22 cellular contexts compared by ENCODE assay signal in genomic region chrX:119073200-119073905, GRCh38. TPM values are rescaled to one million over a fixed set of nuclear protein-coding genes. Genes with fewer than 3 reads are reported as not detected.
DNase-seq lines count a peak whose midpoint lies in the region; ATAC-seq, FAIRE-seq and TF ChIP-seq lines count a peak whose summit lies in the region.
"Had no signal": no experiment of that assay in that cellular context is flagged by ENCODE, and none has a peak within 500 bp of the region (broad histone marks: within the 10 kb centered on the region; RNA-seq: fewer than 3 reads in every experiment).

No MANE protein-coding gene starts in this region.

- H3K9me3 ChIP-seq in HEK293 (ENCODE audit: control insufficient read depth, insufficient read depth, low read depth, low read length) (no peaks in the 10 kb centered on the region), neuronal stem cell (replicated peaks in 1 of 2; ENCODE audit: control insufficient read depth in 2 of 2, insufficient read depth in 1 of 2, low read depth in 1 of 2, low read length in 2 of 2) (no peaks in the 10 kb centered on the region), spleen (no peaks in the 10 kb centered on the region)
- H3K9me3 ChIP-seq: BE2C, Caco-2 had no signal

- H3K14ac ChIP-seq in neuronal stem cell (ENCODE audit: low read length), result no peak overlapping the region

- no CpG with 5 or more reads among the region's 43 CpGs for WGBS in neuronal stem cell (ENCODE audit: extremely low coverage in 2 of 2, insufficient read length in 2 of 2, insufficient replicate concordance in 1 of 2), 2 donors
- 90 to 98% (median 95%) methylated on average over 33 to 43 of the region's 43 CpGs for WGBS in spleen, 5 donors

- no peak for FAIRE-seq in frontal cortex (lab: Jason Lieb, UNC)
- FAIRE-seq: A204.1, D721Med, G401.6, GM12891 had no signal

- H3K4me3 ChIP-seq in HEK293 (ENCODE audit: low read depth, low read length) (no peak overlapping the region), neuronal stem cell (ENCODE audit: low read length in 2 of 2) (no peak overlapping the region), spleen (no peak overlapping the region)
- H3K4me3 ChIP-seq: BLaER1 had no signal

- H3K79me1 ChIP-seq in neuronal stem cell (ENCODE audit: low read depth, low read length), result no peaks in the 10 kb centered on the region

- H2BK120ac ChIP-seq in neuronal stem cell (ENCODE audit: low read depth, low read length), result no peak overlapping the region

- no peak overlapping the region for H3K18ac ChIP-seq in neuronal stem cell (ENCODE audit: low read length)

- peak overlapping the region; percentile 10 for H2BK12ac ChIP-seq in neuronal stem cell (ENCODE audit: low read length)

- no peak overlapping the region for H3K9ac ChIP-seq in neuronal stem cell (ENCODE audit: low read depth, low read length, poor library complexity)
- H3K9ac ChIP-seq: BLaER1 had no signal

- no peak overlapping the region for H3K23ac ChIP-seq in neuronal stem cell (ENCODE audit: low read depth, low read length, poor library complexity)

- no peaks in the 10 kb centered on the region for H3K4me1 ChIP-seq in HEK293 (ENCODE audit: control insufficient read depth, insufficient read depth, low read length)
- no peaks in the 10 kb centered on the region for H3K4me1 ChIP-seq in neuronal stem cell (ENCODE audit: control insufficient read depth in 2 of 2, insufficient read depth in 1 of 2, low read depth in 1 of 2, low read length in 2 of 2)
- no peaks in the 10 kb centered on the region for H3K4me1 ChIP-seq in spleen
- H3K4me1 ChIP-seq: BE2C, Caco-2 had no signal

- no peak overlapping the region for H3K4ac ChIP-seq in neuronal stem cell (ENCODE audit: low read length)

- no peak overlapping the region for H4K8ac ChIP-seq in neuronal stem cell (ENCODE audit: low read depth, low read length)

- no peak for ATAC-seq in GM18907 (IDR thresholded peaks at IDR 0.05; ENCODE audit: unreplicated experiment)
- ATAC-seq: CD8-positive, alpha-beta T cell had no signal

- H3K36me3 ChIP-seq in HEK293 (ENCODE audit: control insufficient read depth in 2 of 2, insufficient read depth in 1 of 2, low read length in 2 of 2) (no peaks in the 10 kb centered on the region), neuronal stem cell (replicated peaks in 1 of 2; ENCODE audit: control insufficient read depth in 2 of 2, insufficient read depth in 2 of 2, low read length in 2 of 2) (no peaks in the 10 kb centered on the region), spleen (no peaks in the 10 kb centered on the region)
- H3K36me3 ChIP-seq: BE2C, BLaER1 had no signal

- no peak overlapping the region for H3K4me2 ChIP-seq in neuronal stem cell (ENCODE audit: insufficient read depth, low read length, poor library complexity, severe bottlenecking)
- H3K4me2 ChIP-seq: BLaER1 had no signal

- H2AFZ ChIP-seq in neuronal stem cell (ENCODE audit: low read length), result no peak overlapping the region

- no peak for TF ChIP-seq POLR2A in spleen (IDR thresholded peaks at IDR 0.05)

- H3K27me3 ChIP-seq in neuronal stem cell (ENCODE audit: control insufficient read depth in 3 of 3, insufficient read depth in 3 of 3, low read depth in 1 of 3, low read length in 3 of 3), result peaks cover 0 to 16% (median 0%) of the 10 kb centered on the region in 3 experiments
- peaks cover 0 to 5% (median 0%) of the 10 kb centered on the region in 7 donors for H3K27me3 ChIP-seq in spleen (replicated peaks in 1 of 7)
- H3K27me3 ChIP-seq: BE2C, BLaER1 had no signal

- no peak overlapping the region for H2AK5ac ChIP-seq in neuronal stem cell (ENCODE audit: low read depth, low read length)

- H3K27ac ChIP-seq in HEK293 (ENCODE audit: extremely low read depth, low read depth, low read length) (no peak overlapping the region), neuronal stem cell (replicated peaks; ENCODE audit: low read length) (no peak overlapping the region), spleen (no peak overlapping the region)
- H3K27ac ChIP-seq: BLaER1, C4-2B had no signal

- H2BK5ac ChIP-seq in neuronal stem cell (ENCODE audit: low read length), result no peak overlapping the region

- no peak overlapping the region for H4K91ac ChIP-seq in neuronal stem cell (ENCODE audit: low read depth, low read length, poor library complexity)

- DNase-seq in neuronal stem cell (ENCODE audit: low spot score) (no peak), spleen (peak; percentile 73), frontal cortex (ENCODE audit: low spot score in 2 of 2) (no peak)
- DNase-seq: 8988T; ACHN; BE2C; Caco-2; Calu3; CD4-positive, alpha-beta T cell; CD8-positive, alpha-beta T cell; DMS79 treated with DMSO at 0.1 percent for 48 hours; GF-D8 had no signal

- POLR2A ChIA-PET in HEK293 (lab: Yijun Ruan, JAX), result no interaction called here

- TF ChIP-seq CTCF in HEK293 (tag by site-specific recombination; IDR thresholded peaks at IDR 0.05) (no peak), spleen (IDR thresholded peaks at IDR 0.05 in 8 of 11, conservative IDR thresholded peaks at IDR 0.05 in 3 of 11) (no peak)

- H2BK15ac ChIP-seq in neuronal stem cell (ENCODE audit: low read length), result no peak overlapping the region

- intact Hi-C loops in spleen (cut with DNase I; ENCODE audit: low total_unique reads), result no loop called here

- CTCF ChIA-PET in HEK293 (lab: Yijun Ruan, JAX), result no interaction called here

TF ChIP-seq in HEK293, 187 proteins besides CTCF, POLR2A, EP300 and RAD21:
- no peak for TF ChIP-seq RBAK (tag by site-specific recombination; IDR thresholded peaks at IDR 0.05)
- TF ChIP-seq ZNF513 (tag by site-specific recombination; IDR thresholded peaks at IDR 0.05), result peak; percentile 72
TF ChIP-seq in HEK293: peak in this region for 1.

RNA-seq across cellular contexts. Expression of gene CT47C1, which starts 0.6 kb away (rescaled TPM):
- not detected for polyA plus RNA-seq in neuronal stem cell (2013, experiment 1 of 2)
- not detected for polyA plus RNA-seq in neuronal stem cell (2013, experiment 2 of 2)
- not detected for total RNA-seq in spleen
- polyA plus RNA-seq in spleen, result not detected
- not detected for total RNA-seq in frontal cortex
- total RNA-seq: A673; Caco-2; Calu3; CD4-positive, alpha-beta T cell; CD8-positive, alpha-beta T cell had no signal
- polyA plus RNA-seq: AG04450 had no signal

RNA-seq across cellular contexts. Expression of gene KIAA1210, which starts 54.3 kb away (rescaled TPM):
- not detected for polyA plus RNA-seq in neuronal stem cell (2013, experiment 1 of 2)
- not detected for polyA plus RNA-seq in neuronal stem cell (2013, experiment 2 of 2)
- not detected for total RNA-seq in spleen
- not detected for polyA plus RNA-seq in spleen
- total RNA-seq in frontal cortex, result under 0.01 TPM
- total RNA-seq: A673; Caco-2; CD4-positive, alpha-beta T cell; CD8-positive, alpha-beta T cell had no signal
- polyA plus RNA-seq: AG04450 had no signal
